ENCODE assay signal across 14 cellular contexts in the genomic region with DNA sequence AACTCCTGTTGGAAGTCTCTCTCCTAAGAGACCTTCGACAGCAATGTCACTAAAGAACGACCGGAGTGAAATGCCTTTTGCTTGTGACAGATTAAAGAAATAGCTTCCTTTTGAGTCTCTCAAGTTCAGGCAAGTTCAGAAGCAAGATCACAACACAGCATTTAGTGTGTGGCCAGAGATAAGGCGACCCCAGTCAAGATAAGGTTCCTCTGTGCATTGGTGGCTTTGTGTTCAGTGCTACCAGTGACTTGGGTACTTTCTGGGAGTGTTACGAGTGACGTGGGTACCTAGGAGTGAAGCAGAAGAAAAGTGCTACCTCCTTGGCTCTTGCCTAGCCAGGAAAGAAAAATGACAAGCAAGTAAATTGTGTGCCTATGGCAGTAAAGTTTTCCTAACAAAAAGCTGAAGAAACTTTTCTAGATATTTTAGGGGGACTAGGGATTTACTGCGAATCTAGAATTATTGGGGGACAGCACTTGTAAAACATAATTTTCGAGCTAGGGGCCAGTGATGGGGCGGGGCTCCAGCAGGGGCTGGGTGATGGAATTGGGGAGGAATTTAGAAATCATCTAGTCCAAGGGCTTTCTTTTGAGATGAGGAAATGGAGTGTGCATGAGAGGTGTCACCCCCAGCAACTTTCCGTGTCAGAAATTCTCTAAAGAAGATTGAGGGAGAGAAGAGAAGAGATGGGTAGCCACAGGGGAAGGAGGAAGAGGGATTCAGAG.
A peak's percentile ranks its signal among the peaks of the same experiment; 100 is the strongest.
DNase-seq lines count a peak whose midpoint lies in the region; ATAC-seq and TF ChIP-seq lines count a peak whose summit lies in the region.
"Had no signal": no experiment of that assay in that cellular context is flagged by ENCODE, and none has a peak within 500 bp of the region (broad histone marks: within the 10 kb centered on the region; RNA-seq: fewer than 3 reads in every experiment).

No MANE protein-coding gene starts in this region.

- H3K27ac ChIP-seq in brain microvascular endothelial cell (peak overlapping the region; percentile 70), mesenchymal stem cell (ENCODE audit: low read length, poor library complexity, severe bottlenecking) (no peak overlapping the region), subcutaneous abdominal adipose tissue (ENCODE audit: low read depth, low read length) (peak overlapping the region; percentile 84)
- H3K27ac ChIP-seq: SK-N-MC had no signal

- H2BK12ac ChIP-seq in mesenchymal stem cell (ENCODE audit: low read length in 2 of 2): peak overlapping the region in 1 of 2 experiments; percentile 61

- no peak overlapping the region for H2BK15ac ChIP-seq in mesenchymal stem cell (ENCODE audit: low read depth, poor library complexity, severe bottlenecking)

- H3K4me2 ChIP-seq in mesenchymal stem cell (ENCODE audit: low read length, poor library complexity, severe bottlenecking): no peak overlapping the region

- H3K79me1 ChIP-seq in mesenchymal stem cell (replicated peaks; ENCODE audit: low read length, poor library complexity, severe bottlenecking): no peaks in the 10 kb centered on the region

- no peaks in the 10 kb centered on the region for H3K27me3 ChIP-seq in brain microvascular endothelial cell (replicated peaks)
- no peaks in the 10 kb centered on the region for H3K27me3 ChIP-seq in mesenchymal stem cell (ENCODE audit: control insufficient read depth in 1 of 2, insufficient read depth in 1 of 2, low read length in 2 of 2)
- no peaks in the 10 kb centered on the region for H3K27me3 ChIP-seq in subcutaneous abdominal adipose tissue (ENCODE audit: control insufficient read depth in 5 of 5, insufficient read depth in 4 of 5, low read length in 5 of 5)

- no peak for ATAC-seq in GM19351 (IDR thresholded peaks at IDR 0.05; ENCODE audit: unreplicated experiment)
- ATAC-seq: activated CD4-positive, CD25-positive, alpha-beta regulatory T cell treated with anti-CD3 and anti-CD28 coated beads, Interleukin-2, amount 50 U/mL, for 24 hours had no signal

- H2BK120ac ChIP-seq in mesenchymal stem cell (ENCODE audit: low read depth, low read length): no peak overlapping the region

- peak; percentile 22 for DNase-seq in KBM-7
- DNase-seq in brain microvascular endothelial cell: peak; percentile 28
- no peak for DNase-seq in mesenchymal stem cell
- no peak for DNase-seq in activated CD4-positive, alpha-beta T cell treated with anti-CD3 and anti-CD28 coated beads for 4 hours
- DNase-seq in A172 (ENCODE audit: low spot score): no peak
- no peak for DNase-seq in stimulated activated CD4-positive, alpha-beta T cell treated with anti-CD3 and anti-CD28 coated beads, Interleukin-2, amount 100 ng/mL, for 24 hours
- DNase-seq: CD4-positive, alpha-beta T cell; glutamatergic neuron; NCI-H146; posterior cingulate gyrus had no signal

- no peak for TF ChIP-seq CTCF in brain microvascular endothelial cell (IDR thresholded peaks at IDR 0.05; ENCODE audit: low read depth, low read length, missing control alignments)

- H3K18ac ChIP-seq in mesenchymal stem cell (ENCODE audit: low read depth in 1 of 2, low read length in 2 of 2): peak overlapping the region in 1 of 2 experiments; percentile 59

- no peak overlapping the region for H2BK5ac ChIP-seq in mesenchymal stem cell (ENCODE audit: low read depth, low read length, poor library complexity, severe bottlenecking)

- H3K36me3 ChIP-seq in brain microvascular endothelial cell (replicated peaks): no peaks in the 10 kb centered on the region
- no peaks in the 10 kb centered on the region for H3K36me3 ChIP-seq in mesenchymal stem cell (ENCODE audit: control insufficient read depth in 1 of 2, insufficient read depth in 2 of 2, low read depth in 1 of 2, low read length in 2 of 2)
- H3K36me3 ChIP-seq in subcutaneous abdominal adipose tissue (ENCODE audit: control insufficient read depth in 5 of 5, insufficient read depth in 5 of 5, low read length in 5 of 5): no peaks in the 10 kb centered on the region

- no peak overlapping the region for H4K8ac ChIP-seq in mesenchymal stem cell (ENCODE audit: low read length)

- H3K23ac ChIP-seq in mesenchymal stem cell (ENCODE audit: low read length in 2 of 2): no peak overlapping the region

- H2AFZ ChIP-seq in mesenchymal stem cell (ENCODE audit: low read depth, low read length): no peak overlapping the region

- WGBS in mesenchymal stem cell: 84% methylated on average over 10 of the region's 10 CpGs

- no peak overlapping the region for H4K91ac ChIP-seq in mesenchymal stem cell (ENCODE audit: low read length)

- H2AK5ac ChIP-seq in mesenchymal stem cell (ENCODE audit: low read length, severe bottlenecking): peak overlapping the region; percentile 38

- H3K9ac ChIP-seq in mesenchymal stem cell (ENCODE audit: low read length): peak overlapping the region; percentile 97
- no peak overlapping the region for H3K9ac ChIP-seq in subcutaneous abdominal adipose tissue (ENCODE audit: low read length in 5 of 5)

- H3K14ac ChIP-seq in mesenchymal stem cell (ENCODE audit: low read length in 2 of 2): no peak overlapping the region

- H3K4me1 ChIP-seq in mesenchymal stem cell (ENCODE audit: control insufficient read depth, insufficient read depth, low read depth, low read length): peaks cover 21% of the 10 kb centered on the region
- H3K4me1 ChIP-seq in subcutaneous abdominal adipose tissue (ENCODE audit: control insufficient read depth in 5 of 5, insufficient read depth in 5 of 5, low read length in 5 of 5): peaks cover 7 to 47% (median 36%) of the 10 kb centered on the region in 5 donors

- no peak overlapping the region for H3K4me3 ChIP-seq in brain microvascular endothelial cell (ENCODE audit: low read depth, low read length)
- no peak overlapping the region for H3K4me3 ChIP-seq in mesenchymal stem cell (ENCODE audit: insufficient read depth in 1 of 2, low read depth in 1 of 2, low read length in 2 of 2)
- H3K4me3 ChIP-seq in subcutaneous abdominal adipose tissue (ENCODE audit: low read depth in 1 of 5, low read length in 5 of 5): no peak overlapping the region
- H3K4me3 ChIP-seq: SK-N-MC had no signal

- no peak overlapping the region for H3K4ac ChIP-seq in mesenchymal stem cell (ENCODE audit: low read depth in 1 of 2, low read length in 2 of 2)

- in situ Hi-C loops in KBM-7 (cut with MboI; ENCODE audit: low pct_unique_long_range_greater_than_20kb, low sequenced_read_pairs) (no loop called here), brain microvascular endothelial cell (cut with HindIII; ENCODE audit: low pct_ligation_motif_present, low sequenced_read_pairs) (no loop called here)

- H3K9me3 ChIP-seq in mesenchymal stem cell (ENCODE audit: control insufficient read depth, low read length) (no peaks in the 10 kb centered on the region), subcutaneous abdominal adipose tissue (ENCODE audit: control insufficient read depth in 5 of 5, low read length in 5 of 5) (no peaks in the 10 kb centered on the region)

Comparison
In these comparisons a context has a peak if more than half of its experiments do, and no peak if none do; other contexts are left out.
1. DNase-seq: peak in KBM-7 (single experiment) and brain microvascular endothelial cell (single experiment); none in mesenchymal stem cell (single experiment), activated CD4-positive, alpha-beta T cell treated with anti-CD3 and anti-CD28 coated beads for 4 hours (0 of 2), A172 (single experiment) and stimulated activated CD4-positive, alpha-beta T cell treated with anti-CD3 and anti-CD28 coated beads, Interleukin-2, amount 100 ng/mL, for 24 hours (0 of 2).